ENCODE assay signal across 17 cellular contexts in genomic region chr10:79452174-79452611, GRCh38. TPM values are rescaled to one million over a fixed set of nuclear protein-coding genes. Genes with fewer than 3 reads are reported as not detected.
DNase-seq lines count a peak whose midpoint lies in the region; ATAC-seq, FAIRE-seq and TF ChIP-seq lines count a peak whose summit lies in the region.
"Had no signal": no experiment of that assay in that cellular context is flagged by ENCODE, and none has a peak within 500 bp of the region (broad histone marks: within the 10 kb centered on the region; RNA-seq: fewer than 3 reads in every experiment).

No MANE protein-coding gene starts in this region.

- H3K79me1 ChIP-seq in IMR-90 (ENCODE audit: low read depth in 1 of 2, low read length in 2 of 2) (peaks cover 0 to 4% of the 10 kb centered on the region in 2 experiments; a peak in 1 of 4 replicates), mesenchymal stem cell (replicated peaks; ENCODE audit: low read length, poor library complexity, severe bottlenecking) (no peaks in the 10 kb centered on the region)

- H3K4me3 ChIP-seq in IMR-90 (ENCODE audit: insufficient read depth, low read depth, low read length), result no peak overlapping the region
- no peak overlapping the region for H3K4me3 ChIP-seq in K562
- H3K4me3 ChIP-seq in mesenchymal stem cell (ENCODE audit: insufficient read depth in 1 of 2, low read depth in 1 of 2, low read length in 2 of 2), result no peak overlapping the region
- no peak overlapping the region for H3K4me3 ChIP-seq in smooth muscle cell

- H2BK12ac ChIP-seq in mesenchymal stem cell (ENCODE audit: low read length in 2 of 2), result peak overlapping the region in 1 of 2 experiments; percentile 23

- H2BK20ac ChIP-seq in IMR-90 (ENCODE audit: low read depth, low read length), result peak overlapping the region; percentile 84

- TF ChIP-seq EP300 in K562 (IDR thresholded peaks at IDR 0.05; ENCODE audit: low read length), result no peak

- H3K23ac ChIP-seq in IMR-90 (ENCODE audit: low read depth, low read length) (peak overlapping the region; percentile 87), mesenchymal stem cell (ENCODE audit: low read length in 2 of 2) (no peak overlapping the region)

- H3K4ac ChIP-seq in IMR-90 (ENCODE audit: low read depth, low read length) (peak overlapping the region; percentile 96), mesenchymal stem cell (ENCODE audit: low read depth in 1 of 2, low read length in 2 of 2) (peak overlapping the region in 1 of 2 experiments; percentile 32)

- dilution Hi-C loops in IMR-90 (cut with HindIII; ENCODE audit: low sequenced_read_pairs, unreplicated experiment), result no loop called here

- FAIRE-seq in K562 (lab: Jason Lieb, UNC), result peak; percentile 73

- H3K4me2 ChIP-seq in IMR-90 (ENCODE audit: low read depth, low read length) (peak overlapping the region; percentile 47), K562 (ENCODE audit: insufficient read depth, low read length) (peak overlapping the region; percentile 12), mesenchymal stem cell (ENCODE audit: low read length, poor library complexity, severe bottlenecking) (no peak overlapping the region), smooth muscle cell (peak overlapping the region; percentile 37)

- no peak; the same call in 1 of the 2 replicates for TF ChIP-seq RAD21 in IMR-90 (IDR thresholded peaks at IDR 0.05; ENCODE audit: low read length)
- no peak for TF ChIP-seq RAD21 in K562 (CRISPR knock-in tag; conservative IDR thresholded peaks at IDR 0.05 in 1 of 2, IDR thresholded peaks at IDR 0.05 in 1 of 2)

- H3K4me1 ChIP-seq in IMR-90 (ENCODE audit: control insufficient read depth, insufficient read depth, low read length), result peaks cover 30% of the 10 kb centered on the region
- H3K4me1 ChIP-seq in K562 (replicated peaks in 1 of 2; ENCODE audit: control insufficient read depth in 2 of 2, insufficient read depth in 2 of 2, low read length in 2 of 2), result peaks cover 11 to 30% of the 10 kb centered on the region in 2 experiments; a peak in 3 of 5 replicates
- peaks cover 14% of the 10 kb centered on the region for H3K4me1 ChIP-seq in mesenchymal stem cell (ENCODE audit: control insufficient read depth, insufficient read depth, low read depth, low read length)
- peaks cover 22% of the 10 kb centered on the region for H3K4me1 ChIP-seq in smooth muscle cell (ENCODE audit: low read depth)

- no peak for TF ChIP-seq CTCF in IMR-90 (conservative IDR thresholded peaks at IDR 0.05; ENCODE audit: low read depth, low read length)
- TF ChIP-seq CTCF in K562 (IDR thresholded peaks at IDR 0.05 in 2 of 3, conservative IDR thresholded peaks at IDR 0.05 in 1 of 3; ENCODE audit: insufficient read depth in 2 of 3, low read depth in 1 of 3, low read length in 3 of 3), result no peak
- TF ChIP-seq CTCF in smooth muscle cell (IDR thresholded peaks at IDR 0.05; ENCODE audit: borderline replicate concordance, insufficient read depth, poor library complexity, severe bottlenecking), result no peak

- H4K20me1 ChIP-seq in IMR-90 (ENCODE audit: insufficient read depth, low read length), result no peaks in the 10 kb centered on the region
- H4K20me1 ChIP-seq in K562 (replicated peaks; ENCODE audit: control insufficient read depth, insufficient read depth, low read length), result no peaks in the 10 kb centered on the region
- H4K20me1 ChIP-seq in smooth muscle cell (ENCODE audit: low read depth), result no peaks in the 10 kb centered on the region

- H3K9me3 ChIP-seq in IMR-90 (ENCODE audit: control insufficient read depth, insufficient read depth, low read length) (no peaks in the 10 kb centered on the region), K562 (replicated peaks; ENCODE audit: control insufficient read depth, insufficient read depth, low read depth, low read length) (no peaks in the 10 kb centered on the region), mesenchymal stem cell (ENCODE audit: control insufficient read depth, low read length) (no peaks in the 10 kb centered on the region), smooth muscle cell (replicated peaks; ENCODE audit: low read depth) (no peaks in the 10 kb centered on the region)

- peak overlapping the region; percentile 91 for H2AK9ac ChIP-seq in IMR-90 (replicated peaks; ENCODE audit: low read depth, low read length, poor library complexity)

- peak overlapping the region; percentile 94 for H2BK120ac ChIP-seq in IMR-90 (ENCODE audit: low read depth, low read length)
- H2BK120ac ChIP-seq in mesenchymal stem cell (ENCODE audit: low read depth, low read length), result no peak overlapping the region

- CTCF ChIA-PET in IMR-90 (lab: Yijun Ruan, JAX), result interaction anchor here (0.5 to 1.6 kb wide), 3 partner anchors 15 to 747 kb away, joined by 3 to 7 read pairs (median 3); no protein-coding TSS in a partner anchor
- CTCF ChIA-PET in K562 (lab: Yijun Ruan, JAX; ENCODE audit: low intra/inter-chr PET ratio), result no interaction called here

- H3F3A ChIP-seq in smooth muscle cell (ENCODE audit: low read depth), result peaks cover 14% of the 10 kb centered on the region

- H3K79me2 ChIP-seq in K562 (ENCODE audit: control insufficient read depth, insufficient read depth, low read length) (no peaks in the 10 kb centered on the region), smooth muscle cell (ENCODE audit: low read depth) (no peaks in the 10 kb centered on the region)

- H3K27ac ChIP-seq in IMR-90 (ENCODE audit: insufficient read depth, low read length) (peak overlapping the region; percentile 77), K562 (ENCODE audit: extremely low read depth, low read depth, low read length) (no peak overlapping the region), mesenchymal stem cell (ENCODE audit: low read length, poor library complexity, severe bottlenecking) (no peak overlapping the region), smooth muscle cell (ENCODE audit: low read depth) (peak overlapping the region; percentile 71)
- H3K27ac ChIP-seq: brain microvascular endothelial cell had no signal

- H3K18ac ChIP-seq in IMR-90 (ENCODE audit: low read depth, low read length), result peak overlapping the region; percentile 77
- peak overlapping the region in 1 of 2 experiments; percentile 16 for H3K18ac ChIP-seq in mesenchymal stem cell (ENCODE audit: low read depth in 1 of 2, low read length in 2 of 2)

- H2BK15ac ChIP-seq in IMR-90 (ENCODE audit: low read depth, low read length) (peak overlapping the region; percentile 98; the same call in 2 of the 3 replicates), mesenchymal stem cell (ENCODE audit: low read depth, poor library complexity, severe bottlenecking) (no peak overlapping the region)

- peak overlapping the region; percentile 69; the same call in 1 of the 2 replicates for H3K56ac ChIP-seq in IMR-90 (ENCODE audit: extremely low read depth, insufficient read depth, low read length)

- BruUV-seq in IMR-90 (replicated peaks; lab: Mats Ljungman, UMichigan) (no TSS peak), K562 (replicated peaks; lab: Mats Ljungman, UMichigan) (no TSS peak)

- in situ Hi-C loops in IMR-90 (cut with MboI; ENCODE audit: low sequenced_read_pairs) (no loop called here), K562 (cut with MboI) (no loop called here)

- H3K14ac ChIP-seq in IMR-90 (replicated peaks; ENCODE audit: low read depth, low read length), result peak overlapping the region; percentile 94
- H3K14ac ChIP-seq in mesenchymal stem cell (ENCODE audit: low read length in 2 of 2), result no peak overlapping the region

- H2AFZ ChIP-seq in IMR-90 (replicated peaks; ENCODE audit: low read length, poor library complexity) (peak overlapping the region; percentile 93), K562 (ENCODE audit: low read depth, low read length) (peak overlapping the region; percentile 63), mesenchymal stem cell (ENCODE audit: low read depth, low read length) (no peak overlapping the region), smooth muscle cell (ENCODE audit: low read depth) (no peak overlapping the region)

- H3K27me3 ChIP-seq in IMR-90 (ENCODE audit: control insufficient read depth, insufficient read depth, low read length) (no peaks in the 10 kb centered on the region), K562 (ENCODE audit: control insufficient read depth in 2 of 2, insufficient read depth in 2 of 2, low read length in 2 of 2) (peaks cover 0 to 8% of the 10 kb centered on the region in 2 experiments; a peak in 2 of 5 replicates), mesenchymal stem cell (ENCODE audit: control insufficient read depth in 1 of 2, insufficient read depth in 1 of 2, low read length in 2 of 2) (no peaks in the 10 kb centered on the region), smooth muscle cell (ENCODE audit: low read depth) (no peaks in the 10 kb centered on the region)
- H3K27me3 ChIP-seq: brain microvascular endothelial cell had no signal

- H4K91ac ChIP-seq in IMR-90 (ENCODE audit: insufficient read depth, low read depth, low read length) (peak overlapping the region; percentile 98), mesenchymal stem cell (ENCODE audit: low read length) (no peak overlapping the region)

- H4K8ac ChIP-seq in IMR-90 (ENCODE audit: low read depth in 2 of 2, low read length in 2 of 2), result peak overlapping the region; percentile 86 to 97
- peak overlapping the region; percentile 52 for H4K8ac ChIP-seq in mesenchymal stem cell (ENCODE audit: low read length)

- POLR2A ChIA-PET in IMR-90 (lab: Charles Lee; ENCODE audit: unreplicated experiment) (interaction anchor here (0.7 kb wide), 1 partner anchor 8 kb away, joined by 3 read pairs; no protein-coding TSS in a partner anchor), K562 (lab: Yijun Ruan, JAX) (interaction anchor here (0.6 to 1.4 kb wide), 6 partner anchors 9 to 63 kb away, joined by 3 to 7 read pairs (median 4); no protein-coding TSS in a partner anchor)

- TF ChIP-seq POLR2A in IMR-90 (IDR thresholded peaks at IDR 0.05; ENCODE audit: low read depth, low read length), result no peak
- no peak for TF ChIP-seq POLR2A in K562 (conservative IDR thresholded peaks at IDR 0.05)

- DNase-seq in IMR-90 (peak; percentile 85), K562 (ENCODE audit: extremely low read depth in 1 of 4, low spot score in 3 of 4) (peak in 2 of 4 experiments; percentile 49 to 53), mesenchymal stem cell (peak; percentile 54), smooth muscle cell (lab: John Stamatoyannopoulos, UW; ENCODE audit: unreplicated experiment) (no peak), medulla oblongata (ENCODE audit: extremely low spot score) (no peak), HT-29 (ENCODE audit: low spot score) (no peak), COR-L47 (lab: John Stamatoyannopoulos, UW) (no peak), DMS53 treated with DMSO at 0.1 percent for 48 hours (lab: John Stamatoyannopoulos, UW; ENCODE audit: unreplicated experiment) (no peak)
- DNase-seq: activated naive CD8-positive, alpha-beta T cell treated with anti-CD3 and anti-CD28 coated beads, Interleukin-2, amount 10 ng/mL, durations not matched to agents 7 days and 5 days; brain microvascular endothelial cell; CD4-positive, alpha-beta memory T cell; DMS53; natural killer cell; NCI-H1694 treated with DMSO at 0.1 percent for 48 hours; NCI-H226; T-helper 9 cell had no signal

- intact Hi-C loops in IMR-90 (cut with micrococcal nuclease), result no loop called here
- intact Hi-C loops in K562 (cut with micrococcal nuclease), result no loop called here

- peak overlapping the region; percentile 91 for H2AK5ac ChIP-seq in IMR-90 (ENCODE audit: low read depth, low read length)
- H2AK5ac ChIP-seq in mesenchymal stem cell (ENCODE audit: low read length, severe bottlenecking), result no peak overlapping the region

- peak overlapping the region; percentile 80 for H2BK5ac ChIP-seq in IMR-90 (ENCODE audit: low read depth, low read length, poor library complexity, severe bottlenecking)
- H2BK5ac ChIP-seq in mesenchymal stem cell (ENCODE audit: low read depth, low read length, poor library complexity, severe bottlenecking), result no peak overlapping the region

- ATAC-seq in IMR-90 (ENCODE audit: low read depth), result peak; percentile 82
- ATAC-seq in K562, result peak; percentile 44
- ATAC-seq: HCT116, natural killer cell had no signal

- H3K9me1 ChIP-seq in IMR-90 (ENCODE audit: insufficient read depth, low read length) (peaks cover 26% of the 10 kb centered on the region), K562 (ENCODE audit: control insufficient read depth, insufficient read depth, low read length) (no peaks in the 10 kb centered on the region)

- WGBS in IMR-90 (ENCODE audit: extremely low coverage in 2 of 2, insufficient read length in 1 of 2), 2 experiments, result no CpG with 5 or more reads among the region's 9 CpGs
- WGBS in K562 (ENCODE audit: insufficient coverage, low coverage, missing lambda C conversion rate), result 25% methylated on average over 9 of the region's 9 CpGs
- WGBS in mesenchymal stem cell, result 52% methylated on average over 9 of the region's 9 CpGs
- WGBS in smooth muscle cell (ENCODE audit: low lambda C conversion rate), result 21% methylated on average over 9 of the region's 9 CpGs

- H3K36me3 ChIP-seq in IMR-90 (ENCODE audit: control insufficient read depth, insufficient read depth, low read length), result no peaks in the 10 kb centered on the region
- no peaks in the 10 kb centered on the region for H3K36me3 ChIP-seq in K562 (ENCODE audit: control insufficient read depth, insufficient read depth, low read length)
- H3K36me3 ChIP-seq in mesenchymal stem cell (ENCODE audit: control insufficient read depth in 1 of 2, insufficient read depth in 2 of 2, low read depth in 1 of 2, low read length in 2 of 2), result no peaks in the 10 kb centered on the region
- H3K36me3 ChIP-seq in smooth muscle cell (ENCODE audit: low read depth), result no peaks in the 10 kb centered on the region
- H3K36me3 ChIP-seq: brain microvascular endothelial cell had no signal

- peak overlapping the region; percentile 35 for H4K5ac ChIP-seq in IMR-90 (ENCODE audit: low read depth, low read length)

- H3K9ac ChIP-seq in IMR-90 (ENCODE audit: low read depth, low read length), result peak overlapping the region; percentile 55
- peak overlapping the region in 1 of 2 experiments; percentile 57; a peak in 1 of 4 replicates for H3K9ac ChIP-seq in K562 (ENCODE audit: insufficient read depth in 1 of 2, low read depth in 2 of 2, low read length in 2 of 2)
- no peak overlapping the region for H3K9ac ChIP-seq in mesenchymal stem cell (ENCODE audit: low read length)
- H3K9ac ChIP-seq in smooth muscle cell (ENCODE audit: low read depth), result no peak overlapping the region

RNA-seq across cellular contexts. Expression of gene ZCCHC24, which starts 6.8 kb away (rescaled TPM):
- total RNA-seq in IMR-90 (2012; rRNA removed) (12.2 and 15.1 TPM in 2 replicates), K562 (2014; rRNA removed) (3.6 and 4.9 TPM in 2 replicates), K562 (2014; rRNA removed; fragmentation: Illumina TruSeq; extraction: Trizol) (3.9 and 4.0 TPM in 2 replicates), K562 (2015; rRNA removed; fragmentation: Illumina TruSeq; extraction: Trizol) (5.5 and 5.7 TPM in 2 replicates), K562 (2021) (11.0 and 11.5 TPM in 2 replicates), smooth muscle cell (21.9 and 28.0 TPM in 2 replicates)
- polyA plus RNA-seq in IMR-90 (2012; rRNA removed) (25.9 and 29.9 TPM in 2 replicates), K562 (2011; rRNA removed) (4.6 and 5.0 TPM in 2 replicates), K562 (2014; fragmentation: Illumina TruSeq; extraction: Trizol) (7.0 and 7.6 TPM in 2 replicates), K562 (2014; fragmentation: Nextera tagmentation; extraction: Ambion mirVana) (under 1 TPM; 0.84 to 0.86 TPM), K562 (2014; rRNA removed) (5.1 and 6.0 TPM in 2 replicates), smooth muscle cell (30.6 and 52.1 TPM in 2 replicates)
- 19.8 and 29.3 TPM in 2 replicates for polyA plus RNA-seq in IMR-90 (2012; cell fraction: cytosol; rRNA removed)
- polyA plus RNA-seq in IMR-90 (2012; cell fraction: nucleus; rRNA removed; ENCODE audit: low replicate concordance), result 22.4 and 28.3 TPM in 2 replicates
- total RNA-seq in K562 (2011; cell fraction: chromatin; rRNA removed; ENCODE audit: low replicate concordance), result 4.0 and 6.3 TPM in 2 replicates
- total RNA-seq in K562 (2011; cell fraction: nucleolus; rRNA removed), result 4.8 and 4.9 TPM in 2 replicates
- total RNA-seq in K562 (2011; cell fraction: nucleoplasm; rRNA removed), result 4.4 and 6.7 TPM in 2 replicates
- polyA plus RNA-seq in K562 (2011; cell fraction: cytosol; rRNA removed), result 4.7 and 8.4 TPM in 2 replicates
- polyA plus RNA-seq in K562 (2011; cell fraction: nucleus; rRNA removed), result 3.1 and 5.6 TPM in 2 replicates
- 6.8 and 12.0 TPM in 2 replicates for polyA plus RNA-seq in K562 (2012)
- 3.4 and 4.7 TPM in 2 replicates for polyA minus RNA-seq in K562 (2011; rRNA and poly(A)+ RNA removed)
- 6.1 and 6.4 TPM in 2 replicates for polyA minus RNA-seq in K562 (2011; cell fraction: cytosol; rRNA and poly(A)+ RNA removed)
- 3.0 TPM in 2 replicates for polyA minus RNA-seq in K562 (2011; cell fraction: nucleus; rRNA and poly(A)+ RNA removed)
- 47.4 TPM for polyA plus RNA-seq in mesenchymal stem cell (2013, experiment 1 of 2)
- 49.0 TPM for polyA plus RNA-seq in mesenchymal stem cell (2013, experiment 2 of 2)
- 0.10 TPM in 1 of 2 replicates, not detected in the other for total RNA-seq in HT-29 (2014; rRNA removed; shearing (Covaris generic))

Comparison
In these comparisons a context has a peak if more than half of its experiments do, and no peak if none do; other contexts are left out.
1. DNase-seq: peak in IMR-90 (single experiment) and mesenchymal stem cell (single experiment); none in smooth muscle cell (single experiment), medulla oblongata (single experiment), HT-29 (single experiment), COR-L47 (single experiment) and DMS53 treated with DMSO at 0.1 percent for 48 hours (single experiment).
2. H2AFZ ChIP-seq: peak in IMR-90 (single experiment) and K562 (single experiment); none in mesenchymal stem cell (single experiment) and smooth muscle cell (single experiment).
3. H3K27ac ChIP-seq: peak in IMR-90 (single experiment) and smooth muscle cell (single experiment); none in K562 (single experiment) and mesenchymal stem cell (single experiment).